8 cellular contexts compared by ENCODE assay signal in the genomic region with DNA sequence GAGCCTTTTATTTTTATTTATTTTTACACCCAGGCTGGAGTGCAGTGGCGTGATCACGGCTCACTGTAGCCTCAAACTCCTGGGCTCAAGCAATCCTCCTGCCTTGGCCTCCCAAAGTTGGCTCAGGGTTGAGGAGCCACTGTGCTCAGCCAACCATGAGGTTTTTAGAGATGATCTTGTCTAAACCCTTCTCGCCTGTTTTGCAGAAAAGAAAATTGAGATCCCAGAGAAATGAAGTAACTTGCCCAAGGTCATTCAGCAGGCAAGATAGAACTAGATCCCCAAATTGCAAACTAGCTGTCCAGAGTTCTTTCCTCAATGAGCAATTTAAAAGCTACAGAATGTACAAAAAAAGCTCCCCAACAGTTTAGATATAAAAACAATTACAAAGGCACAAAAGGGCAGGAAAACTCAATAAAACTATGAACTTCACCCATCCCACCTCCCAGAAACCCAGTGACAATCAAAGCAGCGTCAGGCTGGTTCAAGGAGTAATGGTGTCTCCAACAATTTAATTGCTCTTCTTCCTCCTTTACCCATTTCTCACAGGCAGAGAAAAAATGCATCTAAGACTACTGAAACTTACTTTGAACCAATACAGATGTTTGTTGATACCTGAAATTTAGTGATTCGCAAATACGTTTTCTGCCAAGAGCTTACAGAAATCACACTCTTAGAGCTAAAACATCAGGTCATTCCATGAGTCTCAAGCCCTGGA. TPM values are rescaled to one million over a fixed set of nuclear protein-coding genes. Genes with fewer than 3 reads are reported as not detected.
A peak's percentile ranks its signal among the peaks of the same experiment; 100 is the strongest.
DNase-seq lines count a peak whose midpoint lies in the region; ATAC-seq and TF ChIP-seq lines count a peak whose summit lies in the region.

No MANE protein-coding gene starts in this region.

- TF ChIP-seq POLR2A in esophagus squamous epithelium (IDR thresholded peaks at IDR 0.05): no peak
- TF ChIP-seq POLR2A in erythroblast (IDR thresholded peaks at IDR 0.05; ENCODE audit: low read length): no peak

- no peaks in the 10 kb centered on the region for H3K36me3 Mint-ChIP-seq in CD4-positive, alpha-beta memory T cell

- peaks cover 7 to 10% (median 8%) of the 10 kb centered on the region in 4 donors for H3K4me1 Mint-ChIP-seq in CD4-positive, alpha-beta memory T cell

- peak; percentile 32 for ATAC-seq in SK-N-SH treated with all-trans-retinoic acid at 6 μM for 48 hours

- peaks cover 8% of the 10 kb centered on the region for H3K27me3 ChIP-seq in CD4-positive, alpha-beta memory T cell (ENCODE audit: insufficient read depth, low read length)
- H3K27me3 ChIP-seq in esophagus squamous epithelium: no peaks in the 10 kb centered on the region
- H3K27me3 ChIP-seq in osteoblast (ENCODE audit: insufficient read depth, low read length): no peaks in the 10 kb centered on the region

- H3K9me3 ChIP-seq in CD4-positive, alpha-beta memory T cell (ENCODE audit: control insufficient read depth in 1 of 2, low read length in 2 of 2): no peaks in the 10 kb centered on the region
- no peaks in the 10 kb centered on the region for H3K9me3 ChIP-seq in esophagus squamous epithelium
- H3K9me3 ChIP-seq in osteoblast (ENCODE audit: low read depth, low read length): no peaks in the 10 kb centered on the region

- H3K27me3 Mint-ChIP-seq in CD4-positive, alpha-beta memory T cell: peaks cover 18 to 25% of the 10 kb centered on the region in 2 donors

- H3K27ac Mint-ChIP-seq in CD4-positive, alpha-beta memory T cell: no peak overlapping the region

- H3K4me3 Mint-ChIP-seq in CD4-positive, alpha-beta memory T cell: peak overlapping the region; percentile 80 to 94 (median 90)

- CTCF ChIA-PET in CD4-positive, alpha-beta memory T cell (lab: Charles Lee; ENCODE audit: partially characterized antibody): interaction anchor here (0.6 to 22.9 kb wide), 25 partner anchors 8 to 393 kb away, joined by 3 to 726 read pairs (median 5); a partner anchor contains a TSS

- H3K9me3 Mint-ChIP-seq in CD4-positive, alpha-beta memory T cell: no peaks in the 10 kb centered on the region

- intact Hi-C loops in CD4-positive, alpha-beta memory T cell (cut with micrococcal nuclease): loop anchor here (5.0 kb wide), 1 partner anchor 364 kb away; no protein-coding TSS in a partner anchor
- intact Hi-C loops in esophagus squamous epithelium (cut with DNase I): loop anchor here (5.0 kb wide), 1 partner anchor 44 kb away; no protein-coding TSS in a partner anchor

- no peak for TF ChIP-seq CTCF in esophagus squamous epithelium (IDR thresholded peaks at IDR 0.05)
- no peak for TF ChIP-seq CTCF in osteoblast (IDR thresholded peaks at IDR 0.05; ENCODE audit: extremely low read depth, low read depth, low read length)

- peaks cover 8% of the 10 kb centered on the region for H3K4me1 ChIP-seq in CD4-positive, alpha-beta memory T cell (ENCODE audit: insufficient read depth, low read length)
- H3K4me1 ChIP-seq in esophagus squamous epithelium (peaks cover 9 to 56% (median 15%) of the 10 kb centered on the region in 3 donors), osteoblast (ENCODE audit: insufficient read depth, low read length) (peaks cover 26% of the 10 kb centered on the region)

- peaks cover 52% of the 10 kb centered on the region for H3K79me2 ChIP-seq in osteoblast (ENCODE audit: insufficient read depth, low read length)

- 19 to 31% methylated on average over 6 of the region's 6 CpGs for WGBS in esophagus squamous epithelium, 2 donors

- peak overlapping the region; percentile 79 for H3K4me2 ChIP-seq in osteoblast (ENCODE audit: insufficient read depth, low read length)

- no peak overlapping the region for H3K27ac ChIP-seq in CD4-positive, alpha-beta memory T cell (ENCODE audit: low read depth, low read length)
- H3K27ac ChIP-seq in esophagus squamous epithelium (peak overlapping the region; percentile 85 to 93 (median 89)), osteoblast (ENCODE audit: low read depth, low read length) (peak overlapping the region; percentile 99)

- no peaks in the 10 kb centered on the region for H4K20me1 ChIP-seq in osteoblast (ENCODE audit: insufficient read depth, low read length)

- POLR2A ChIA-PET in CD4-positive, alpha-beta memory T cell (lab: Charles Lee; ENCODE audit: partially characterized antibody): interaction anchor here (0.6 to 3.2 kb wide), 4 partner anchors 14 to 1189 kb away, joined by 3 to 31 read pairs (median 4); a partner anchor contains a TSS

- no peak overlapping the region for H3K4me3 ChIP-seq in CD4-positive, alpha-beta memory T cell (ENCODE audit: low read length in 2 of 2)
- H3K4me3 ChIP-seq in esophagus squamous epithelium: peak overlapping the region; percentile 37 to 67 (median 62)
- peak overlapping the region; percentile 86 for H3K4me3 ChIP-seq in osteoblast (ENCODE audit: insufficient read depth, low read length)

- no peaks in the 10 kb centered on the region for H3K36me3 ChIP-seq in CD4-positive, alpha-beta memory T cell (ENCODE audit: insufficient read depth, low read length)
- H3K36me3 ChIP-seq in esophagus squamous epithelium (peaks cover 0 to 12% (median 0%) of the 10 kb centered on the region in 3 donors), osteoblast (ENCODE audit: insufficient read depth, low read length) (peaks cover 17% of the 10 kb centered on the region)

- no peak for DNase-seq in CD4-positive, alpha-beta memory T cell
- DNase-seq in esophagus squamous epithelium (lab: John Stamatoyannopoulos, UW) (no peak), osteoblast (ENCODE audit: insufficient read length, low spot score, missing footprints) (no peak), erythroblast (lab: John Stamatoyannopoulos, UW) (no peak), NCI-H2171 (lab: John Stamatoyannopoulos, UW) (no peak), amniotic stem cell (lab: John Stamatoyannopoulos, UW) (no peak), NCI-H1105 (lab: John Stamatoyannopoulos, UW) (no peak)

- H2AFZ ChIP-seq in osteoblast (ENCODE audit: low read length): no peak overlapping the region

TF ChIP-seq in SK-N-SH treated with all-trans-retinoic acid at 6 μM for 48 hours, 23 proteins besides CTCF, POLR2A, EP300 and RAD21 (continues in another document):
- TF ChIP-seq ZC3H10 (CRISPR knock-in tag; IDR thresholded peaks at IDR 0.05): no peak
- no peak for TF ChIP-seq CSDC2 (CRISPR knock-in tag; IDR thresholded peaks at IDR 0.05)
- TF ChIP-seq, protein P1, sequence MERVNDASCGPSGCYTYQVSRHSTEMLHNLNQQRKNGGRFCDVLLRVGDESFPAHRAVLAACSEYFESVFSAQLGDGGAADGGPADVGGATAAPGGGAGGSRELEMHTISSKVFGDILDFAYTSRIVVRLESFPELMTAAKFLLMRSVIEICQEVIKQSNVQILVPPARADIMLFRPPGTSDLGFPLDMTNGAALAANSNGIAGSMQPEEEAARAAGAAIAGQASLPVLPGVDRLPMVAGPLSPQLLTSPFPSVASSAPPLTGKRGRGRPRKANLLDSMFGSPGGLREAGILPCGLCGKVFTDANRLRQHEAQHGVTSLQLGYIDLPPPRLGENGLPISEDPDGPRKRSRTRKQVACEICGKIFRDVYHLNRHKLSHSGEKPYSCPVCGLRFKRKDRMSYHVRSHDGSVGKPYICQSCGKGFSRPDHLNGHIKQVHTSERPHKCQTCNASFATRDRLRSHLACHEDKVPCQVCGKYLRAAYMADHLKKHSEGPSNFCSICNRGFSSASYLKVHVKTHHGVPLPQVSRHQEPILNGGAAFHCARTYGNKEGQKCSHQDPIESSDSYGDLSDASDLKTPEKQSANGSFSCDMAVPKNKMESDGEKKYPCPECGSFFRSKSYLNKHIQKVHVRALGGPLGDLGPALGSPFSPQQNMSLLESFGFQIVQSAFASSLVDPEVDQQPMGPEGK (CRISPR knock-in tag; IDR thresholded peaks at IDR 0.05; ENCODE audit: borderline replicate concordance): no peak
- TF ChIP-seq, protein P2, sequence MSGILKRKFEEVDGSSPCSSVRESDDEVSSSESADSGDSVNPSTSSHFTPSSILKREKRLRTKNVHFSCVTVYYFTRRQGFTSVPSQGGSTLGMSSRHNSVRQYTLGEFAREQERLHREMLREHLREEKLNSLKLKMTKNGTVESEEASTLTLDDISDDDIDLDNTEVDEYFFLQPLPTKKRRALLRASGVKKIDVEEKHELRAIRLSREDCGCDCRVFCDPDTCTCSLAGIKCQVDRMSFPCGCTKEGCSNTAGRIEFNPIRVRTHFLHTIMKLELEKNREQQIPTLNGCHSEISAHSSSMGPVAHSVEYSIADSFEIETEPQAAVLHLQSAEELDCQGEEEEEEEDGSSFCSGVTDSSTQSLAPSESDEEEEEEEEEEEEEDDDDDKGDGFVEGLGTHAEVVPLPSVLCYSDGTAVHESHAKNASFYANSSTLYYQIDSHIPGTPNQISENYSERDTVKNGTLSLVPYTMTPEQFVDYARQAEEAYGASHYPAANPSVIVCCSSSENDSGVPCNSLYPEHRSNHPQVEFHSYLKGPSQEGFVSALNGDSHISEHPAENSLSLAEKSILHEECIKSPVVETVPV (CRISPR knock-in tag; IDR thresholded peaks at IDR 0.05): no peak
- no peak for TF ChIP-seq ISL1 (CRISPR knock-in tag; IDR thresholded peaks at IDR 0.05)
- TF ChIP-seq, protein P3, sequence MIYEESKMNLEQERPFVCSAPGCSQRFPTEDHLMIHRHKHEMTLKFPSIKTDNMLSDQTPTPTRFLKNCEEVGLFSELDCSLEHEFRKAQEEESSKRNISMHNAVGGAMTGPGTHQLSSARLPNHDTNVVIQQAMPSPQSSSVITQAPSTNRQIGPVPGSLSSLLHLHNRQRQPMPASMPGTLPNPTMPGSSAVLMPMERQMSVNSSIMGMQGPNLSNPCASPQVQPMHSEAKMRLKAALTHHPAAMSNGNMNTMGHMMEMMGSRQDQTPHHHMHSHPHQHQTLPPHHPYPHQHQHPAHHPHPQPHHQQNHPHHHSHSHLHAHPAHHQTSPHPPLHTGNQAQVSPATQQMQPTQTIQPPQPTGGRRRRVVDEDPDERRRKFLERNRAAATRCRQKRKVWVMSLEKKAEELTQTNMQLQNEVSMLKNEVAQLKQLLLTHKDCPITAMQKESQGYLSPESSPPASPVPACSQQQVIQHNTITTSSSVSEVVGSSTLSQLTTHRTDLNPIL (CRISPR knock-in tag; IDR thresholded peaks at IDR 0.05; ENCODE audit: low read depth): no peak
- TF ChIP-seq ZNF8 (CRISPR knock-in tag; IDR thresholded peaks at IDR 0.05): no peak
- no peak for TF ChIP-seq ESRRG (CRISPR knock-in tag; IDR thresholded peaks at IDR 0.05)

RNA-seq across cellular contexts. Expression of a gene that starts 0.8 kb away (rescaled TPM):
- 1 to 10 TPM; 1.2 to 2.2 TPM for total RNA-seq in CD4-positive, alpha-beta memory T cell
- not detected for polyA plus RNA-seq in CD4-positive, alpha-beta memory T cell
- total RNA-seq in esophagus squamous epithelium (100 to 1,000 TPM in 2 of 4 donors, 10 to 100 TPM in 2; 61.1 to 123 (median 99.6) TPM), osteoblast (352 and 379 TPM in 2 replicates)

RNA-seq across cellular contexts. Expression of a gene that starts 15.0 kb away (rescaled TPM):
- under 1 TPM; 0.17 to 0.30 TPM for total RNA-seq in CD4-positive, alpha-beta memory T cell
- polyA plus RNA-seq in CD4-positive, alpha-beta memory T cell: under 1 TPM; 0.36 to 0.69 TPM
- total RNA-seq in esophagus squamous epithelium (10 to 100 TPM in 2 of 4 donors, 1 to 10 TPM in 2; 6.7 to 23.7 (median 14.4) TPM), osteoblast (4.7 TPM in 2 replicates)

Comparison
In these comparisons a context has a peak if more than half of its experiments do, and no peak if none do; other contexts are left out.
1. H3K4me3 ChIP-seq: peak in esophagus squamous epithelium (4 of 4) and osteoblast (single experiment); none in CD4-positive, alpha-beta memory T cell (0 of 2).
2. RNA of a gene that starts 0.8 kb away (total RNA-seq): 352 to 379 TPM in osteoblast and 61.1 to 123 TPM in esophagus squamous epithelium; 1.2 to 2.2 TPM in CD4-positive, alpha-beta memory T cell; every median in the first group is over 10 times any median in the second.